Comparison of ENCODE assay signal across 1 cellular context in genomic region chr5:153974813-153975163, GRCh38.
TF ChIP-seq lines count a peak whose summit lies in the region.

No MANE protein-coding gene starts in this region.

TF ChIP-seq in HCT116, 20 proteins besides CTCF, POLR2A, EP300 and RAD21 (continued from another document):
- no peak for TF ChIP-seq EZH2phosphoT487 (IDR thresholded peaks at IDR 0.05; ENCODE audit: borderline replicate concordance)
- TF ChIP-seq ZFX (IDR thresholded peaks at IDR 0.05): no peak
- no peak for TF ChIP-seq CBX3 (IDR thresholded peaks at IDR 0.05; ENCODE audit: low read depth)
- no peak for TF ChIP-seq SRF (IDR thresholded peaks at IDR 0.05; ENCODE audit: low read depth)
- no peak for TF ChIP-seq ELF1 (IDR thresholded peaks at IDR 0.05; ENCODE audit: borderline replicate concordance, low read depth)
- no peak for TF ChIP-seq SP1 (IDR thresholded peaks at IDR 0.05; ENCODE audit: low read depth)
- TF ChIP-seq ZBTB33 (IDR thresholded peaks at IDR 0.05; ENCODE audit: extremely low read depth, insufficient replicate concordance, low read length): no peak
- TF ChIP-seq YY1 (IDR thresholded peaks at IDR 0.05; ENCODE audit: extremely low read depth, insufficient replicate concordance, low read depth, low read length): no peak
TF ChIP-seq in HCT116: peak in this region for 0.
